9 cellular contexts compared by ENCODE assay signal in genomic region chr19:4575267-4575793, GRCh38. TPM values are rescaled to one million over a fixed set of nuclear protein-coding genes. Genes with fewer than 3 reads are reported as not detected.
DNase-seq lines count a peak whose midpoint lies in the region; ATAC-seq and TF ChIP-seq lines count a peak whose summit lies in the region.
"Had no signal": no experiment of that assay in that cellular context is flagged by ENCODE, and none has a peak within 500 bp of the region (broad histone marks: within the 10 kb centered on the region; RNA-seq: fewer than 3 reads in every experiment).

No MANE protein-coding gene starts in this region.

- H3K9me3 ChIP-seq in aorta (ENCODE audit: control insufficient read depth, low read length): no peaks in the 10 kb centered on the region
- H3K9me3 ChIP-seq: neutrophil had no signal

- H3K36me3 ChIP-seq in aorta (ENCODE audit: control insufficient read depth in 1 of 2, insufficient read depth in 2 of 2, low read length in 1 of 2): no peaks in the 10 kb centered on the region
- H3K36me3 ChIP-seq: neutrophil had no signal

- H3K27me3 ChIP-seq in aorta (ENCODE audit: control insufficient read depth in 1 of 2, insufficient read depth in 2 of 2, low read length in 1 of 2): no peaks in the 10 kb centered on the region

- H3K27ac ChIP-seq in aorta (ENCODE audit: low read depth in 1 of 2, low read length in 2 of 2): no peak overlapping the region
- H3K27ac ChIP-seq: neutrophil had no signal

- H3K4me3 ChIP-seq in cardiac fibroblast (replicated peaks in 1 of 2; ENCODE audit: low read depth in 2 of 2, low read length in 2 of 2) (no peak overlapping the region), aorta (ENCODE audit: low read length in 2 of 2) (no peak overlapping the region)

- intact Hi-C loops in aorta (cut with DNase I): no loop called here

- 3% methylated on average over 13 of the region's 13 CpGs for WGBS in aorta, 2 donors

- TF ChIP-seq CTCF in cardiac fibroblast (IDR thresholded peaks at IDR 0.05; ENCODE audit: low read depth, low read length): no peak

- ATAC-seq in aorta (ENCODE audit: low FRiP score): peak; percentile 49
- ATAC-seq in GM21526 (IDR thresholded peaks at IDR 0.05; ENCODE audit: low FRiP score, unreplicated experiment): no peak

- H3K4me1 ChIP-seq in aorta (ENCODE audit: control insufficient read depth in 1 of 2, insufficient read depth in 2 of 2, low read length in 2 of 2): no peaks in the 10 kb centered on the region

- peak; percentile 32 for DNase-seq in stimulated activated CD4-positive, alpha-beta T cell treated with anti-CD3 and anti-CD28 coated beads, Interleukin-15, amount 100 ng/mL, for 24 hours
- no peak for DNase-seq in stimulated activated CD4-positive, alpha-beta T cell treated with anti-CD3 and anti-CD28 coated beads, Interleukin-2, amount 100 ng/mL, for 48 hours
- DNase-seq in cardiac fibroblast (ENCODE audit: low read depth in 2 of 2) (peak; percentile 99 to 100), left kidney (ENCODE audit: low read depth, low spot score) (peak; percentile 79), aorta (peak in 1 of 2 donors; percentile 88), SHP77 (lab: John Stamatoyannopoulos, UW) (no peak)
- DNase-seq in activated CD4-positive, CD25-positive, alpha-beta regulatory T cell treated with anti-CD3 and anti-CD28 coated beads, Interleukin-2, amount 50 U/mL, for 72 hours: no peak

RNA-seq across cellular contexts. Expression of gene SEMA6B, which starts 15.8 kb away (rescaled TPM):
- total RNA-seq in aorta: 10 to 100 TPM; 25.6 to 32.0 TPM
- 1 to 10 TPM in 1 of 2 donors, under 1 TPM in 1; 0.43 to 1.5 TPM for polyA plus RNA-seq in aorta

RNA-seq across cellular contexts. Expression of gene LRG1, which starts 35.5 kb away (rescaled TPM):
- total RNA-seq in aorta: 1 to 10 TPM; 1.4 to 2.8 TPM
- 1 to 10 TPM in 1 of 2 donors, under 1 TPM in 1; 0.75 to 1.5 TPM for polyA plus RNA-seq in aorta

RNA-seq across cellular contexts. Expression of gene PLIN5, which starts 40.3 kb away (rescaled TPM):
- 1 to 10 TPM; 2.0 to 3.8 TPM for total RNA-seq in aorta
- polyA plus RNA-seq in aorta: 1 to 10 TPM in 1 of 2 donors, under 1 TPM in 1; 0.38 to 2.4 TPM

RNA-seq across cellular contexts. Expression of gene PLIN4, which starts 57.0 kb away (rescaled TPM):
- 1 to 10 TPM; 5.7 to 7.4 TPM for total RNA-seq in aorta
- polyA plus RNA-seq in aorta: under 1 TPM; 0.61 to 0.63 TPM

Comparison
In these comparisons a context has a peak if more than half of its experiments do, and no peak if none do; other contexts are left out.
1. DNase-seq: peak in stimulated activated CD4-positive, alpha-beta T cell treated with anti-CD3 and anti-CD28 coated beads, Interleukin-15, amount 100 ng/mL, for 24 hours (single experiment), cardiac fibroblast (2 of 2) and left kidney (single experiment); none in stimulated activated CD4-positive, alpha-beta T cell treated with anti-CD3 and anti-CD28 coated beads, Interleukin-2, amount 100 ng/mL, for 48 hours (0 of 2), activated CD4-positive, CD25-positive, alpha-beta regulatory T cell treated with anti-CD3 and anti-CD28 coated beads, Interleukin-2, amount 50 U/mL, for 72 hours (single experiment) and SHP77 (0 of 2).